ENCODE assay signal across 28 cellular contexts in the genomic region with DNA sequence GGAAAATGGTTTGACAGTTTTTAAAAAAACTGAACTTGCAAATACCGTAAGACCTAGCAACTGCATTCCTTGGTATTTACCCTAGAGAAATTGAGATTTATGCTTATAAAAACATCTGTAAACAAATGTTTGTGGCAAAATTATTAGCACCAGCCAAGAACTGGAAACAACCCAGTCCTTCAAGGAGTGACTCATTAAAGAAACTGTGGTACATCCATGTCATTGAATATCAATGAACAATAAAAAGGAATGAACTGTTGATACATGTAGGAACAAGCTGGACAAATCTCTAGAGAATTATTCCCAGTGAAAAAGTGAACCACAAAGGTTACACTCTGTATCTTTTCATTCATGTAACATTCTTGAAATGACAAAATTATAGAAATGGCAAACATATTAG.
"Had no signal": no experiment of that assay in that cellular context is flagged by ENCODE, and none has a peak within 500 bp of the region (broad histone marks: within the 10 kb centered on the region; RNA-seq: fewer than 3 reads in every experiment).

No MANE protein-coding gene starts in this region.

- H3K4me3 ChIP-seq: cardiac muscle cell, gastroesophageal sphincter, ovary, prostate gland, right atrium auricular region, upper lobe of left lung had no signal

- H3K27ac Mint-ChIP-seq: activated B cell treated with CpG ODN at 0.5 μM for 24 hours; activated CD4-positive, alpha-beta T cell treated with anti-CD3 and anti-CD28 coated beads for 36 hours; activated naive CD8-positive, alpha-beta T cell treated with anti-CD3 and anti-CD28 coated beads, Interleukin-2, amount 10 ng/mL, durations not matched to agents 7 days and 5 days; activated T-helper 2 cell treated with anti-CD3 and anti-CD28 coated beads, Interferon-gamma antibody, Interleukin-2, Interleukin-4, amounts not matched to agents 10 μg/mL and 5 μg/mL and 100 μg/mL, durations not matched to agents 14 hours and 24 hours and 36 hours; dendritic cell treated with granulocyte-macrophage colony-stimulating factor and Interleukin-4, amounts not matched to agents 40 ng/mL and 50 ng/mL, for 4 days; memory B cell; nephron; T-helper 1 cell treated with Interleukin-12 subunit alpha and Interleukin-12 subunit beta and Interleukin-4 antibody, amounts not matched to agents 30 μg/mL and 1 μg/mL, for 36 hours had no signal

- ATAC-seq: activated CD4-positive, alpha-beta T cell treated with anti-CD3 and anti-CD28 coated beads for 36 hours; activated T-cell treated with anti-CD3 and anti-CD28 coated beads, Interleukin-2, amount 50 U/mL, for 4 hours; gastroesophageal sphincter; left cardiac atrium; stimulated activated naive CD8-positive, alpha-beta T cell treated with anti-CD3 and anti-CD28 coated beads, Interleukin-15, Interleukin-2, amounts not matched to agents 100 U/mL and 50 U/mL, for 24 hours had no signal

- H3K4me3 Mint-ChIP-seq: activated B cell treated with CpG ODN at 0.5 μM for 24 hours; activated CD4-positive, alpha-beta T cell treated with anti-CD3 and anti-CD28 coated beads for 36 hours; activated naive CD8-positive, alpha-beta T cell treated with anti-CD3 and anti-CD28 coated beads, Interleukin-2, amount 10 ng/mL, durations not matched to agents 7 days and 5 days; activated T-cell treated with anti-CD3 and anti-CD28 coated beads, Interleukin-2, amount 50 U/mL, for 4 hours; dendritic cell treated with granulocyte-macrophage colony-stimulating factor and Interleukin-4, amounts not matched to agents 40 ng/mL and 50 ng/mL, for 4 days; memory B cell; nephron; T-helper 1 cell treated with Interleukin-12 subunit alpha and Interleukin-12 subunit beta and Interleukin-4 antibody, amounts not matched to agents 30 μg/mL and 1 μg/mL, for 36 hours had no signal

- DNase-seq: activated B cell treated with CpG ODN at 0.5 μM for 24 hours; activated CD4-positive, alpha-beta T cell treated with anti-CD3 and anti-CD28 coated beads for 36 hours; activated CD4-positive, alpha-beta T cell treated with anti-CD3 and anti-CD28 coated beads, Interleukin-2, amount 50 U/mL, for 4 hours; activated CD8-positive, alpha-beta memory T cell treated with anti-CD3 and anti-CD28 coated beads for 24 hours; activated CD8-positive, alpha-beta memory T cell treated with anti-CD3 and anti-CD28 coated beads, Interleukin-2, amount 50 U/mL, for 48 hours; activated naive CD4-positive, alpha-beta T cell; activated naive CD8-positive, alpha-beta T cell treated with anti-CD3 and anti-CD28 coated beads, Interleukin-2, amount 10 ng/mL, durations not matched to agents 7 days and 5 days; activated T-cell treated with anti-CD3 and anti-CD28 coated beads, Interleukin-2, amount 50 U/mL, for 4 hours; amygdala; effector CD4-positive, alpha-beta T cell; head of caudate nucleus; hypothalamus; islet precursor cell; left cardiac atrium; ovary; stimulated activated CD4-positive, alpha-beta T cell treated with anti-CD3 and anti-CD28 coated beads, Interleukin-4, amount 100 ng/mL, for 4 hours; stimulated activated naive CD8-positive, alpha-beta T cell treated with anti-CD3 and anti-CD28 coated beads, Interleukin-15, Interleukin-2, amounts not matched to agents 100 U/mL and 50 U/mL, for 24 hours; T1000; upper lobe of left lung had no signal

- H3K27me3 Mint-ChIP-seq: activated B cell treated with CpG ODN at 0.5 μM for 24 hours; activated naive CD8-positive, alpha-beta T cell treated with anti-CD3 and anti-CD28 coated beads, Interleukin-2, amount 10 ng/mL, durations not matched to agents 7 days and 5 days; dendritic cell treated with granulocyte-macrophage colony-stimulating factor and Interleukin-4, amounts not matched to agents 40 ng/mL and 50 ng/mL, for 4 days; memory B cell had no signal

- H3K9me3 Mint-ChIP-seq: activated naive CD8-positive, alpha-beta T cell treated with anti-CD3 and anti-CD28 coated beads, Interleukin-2, amount 10 ng/mL, durations not matched to agents 7 days and 5 days; activated T-cell treated with anti-CD3 and anti-CD28 coated beads, Interleukin-2, amount 50 U/mL, for 4 hours; activated T-helper 2 cell treated with anti-CD3 and anti-CD28 coated beads, Interferon-gamma antibody, Interleukin-2, Interleukin-4, amounts not matched to agents 10 μg/mL and 5 μg/mL and 100 μg/mL, durations not matched to agents 14 hours and 24 hours and 36 hours; dendritic cell treated with granulocyte-macrophage colony-stimulating factor and Interleukin-4, amounts not matched to agents 40 ng/mL and 50 ng/mL, for 4 days; nephron; T-helper 1 cell treated with Interleukin-12 subunit alpha and Interleukin-12 subunit beta and Interleukin-4 antibody, amounts not matched to agents 30 μg/mL and 1 μg/mL, for 36 hours had no signal

- H3K4me1 Mint-ChIP-seq: activated B cell treated with CpG ODN at 0.5 μM for 24 hours; activated CD4-positive, alpha-beta T cell treated with anti-CD3 and anti-CD28 coated beads for 36 hours; activated naive CD8-positive, alpha-beta T cell treated with anti-CD3 and anti-CD28 coated beads, Interleukin-2, amount 10 ng/mL, durations not matched to agents 7 days and 5 days; memory B cell; nephron had no signal

- H3K36me3 Mint-ChIP-seq: activated naive CD8-positive, alpha-beta T cell treated with anti-CD3 and anti-CD28 coated beads, Interleukin-2, amount 10 ng/mL, durations not matched to agents 7 days and 5 days; memory B cell had no signal
